8 cellular contexts compared by ENCODE assay signal in the genomic region with DNA sequence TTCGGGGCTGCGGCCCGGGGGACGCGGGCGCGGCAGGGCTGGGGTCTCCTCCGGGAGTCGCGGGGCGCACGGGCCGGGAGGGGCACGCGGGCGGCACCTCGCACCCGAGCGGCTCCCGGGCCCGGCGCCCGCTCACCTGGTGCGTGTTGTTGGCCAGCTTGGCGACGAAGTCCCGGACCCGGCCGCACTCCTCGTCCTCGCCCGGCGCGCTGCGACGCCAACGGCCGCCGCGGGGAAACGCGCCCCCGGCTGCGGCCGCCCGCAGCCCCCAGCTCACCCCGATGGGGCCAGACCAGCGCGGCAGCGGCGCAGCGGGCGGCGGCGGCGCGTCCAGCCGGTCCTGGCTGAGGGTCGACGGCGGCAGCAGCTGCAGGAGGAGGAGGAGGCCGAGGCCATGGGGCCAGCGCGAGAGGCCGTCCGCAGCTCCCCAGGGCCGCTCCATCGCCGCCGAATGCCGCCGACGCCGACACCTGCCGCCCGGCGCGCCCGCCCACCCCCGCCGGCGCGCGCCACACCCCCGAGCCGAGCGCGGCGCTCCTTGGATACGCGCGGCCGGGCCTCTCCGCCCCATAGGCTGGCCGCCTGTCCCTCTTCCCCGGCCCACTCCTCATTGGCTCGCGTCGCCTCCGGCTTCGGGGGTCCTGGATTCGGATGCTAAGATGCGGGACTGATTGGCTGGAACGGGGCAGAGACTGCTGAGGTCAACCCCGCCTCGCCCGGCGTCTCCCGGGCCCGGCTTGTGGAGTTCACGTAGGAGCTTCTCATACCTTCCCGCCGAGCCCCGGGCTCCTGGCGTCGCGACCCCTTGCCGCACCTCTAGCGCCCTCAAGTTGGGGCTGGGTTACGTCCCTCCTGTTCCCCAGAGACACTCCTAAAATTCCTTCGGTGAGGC. TPM values are rescaled to one million over a fixed set of nuclear protein-coding genes. Genes with fewer than 3 reads are reported as not detected.
A peak's percentile ranks its signal among the peaks of the same experiment; 100 is the strongest.
DNase-seq lines count a peak whose midpoint lies in the region; ATAC-seq and TF ChIP-seq lines count a peak whose summit lies in the region.

Gene SORT1 (minus strand): TSS at position 468 of the 892 bp plus-strand sequence. CDS start 26 bp downstream, at position 442.

- H3K9me3 Mint-ChIP-seq in activated naive CD8-positive, alpha-beta T cell treated with anti-CD3 and anti-CD28 coated beads for 36 hours, result no peaks in the 10 kb centered on the region

- H3K27ac ChIP-seq in neutrophil (peak within 1 kb of the TSS; percentile 82), substantia nigra (ENCODE audit: low read depth, low read length, poor library complexity, severe bottlenecking) (peak within 1 kb of the TSS; percentile 97)

- peak within 1 kb of the TSS; percentile 84 for H3K4me3 Mint-ChIP-seq in activated naive CD8-positive, alpha-beta T cell treated with anti-CD3 and anti-CD28 coated beads for 36 hours

- H3K36me3 Mint-ChIP-seq in activated naive CD8-positive, alpha-beta T cell treated with anti-CD3 and anti-CD28 coated beads for 36 hours, result peaks cover 2% of the 10 kb centered on the region

- H3K9me3 ChIP-seq in neutrophil, result no peaks in the 10 kb centered on the region

- H3K36me3 ChIP-seq in H7 (replicated peaks; ENCODE audit: control insufficient read depth, insufficient read depth, low read length) (peaks cover 3% of the 10 kb centered on the region; the same call in 1 of the 2 replicates), neutrophil (peaks cover 19% of the 10 kb centered on the region)

- peak; percentile 99 for ATAC-seq in SK-N-SH treated with all-trans-retinoic acid at 6 μM for 48 hours

- peaks cover 15% of the 10 kb centered on the region for H3K4me1 Mint-ChIP-seq in activated naive CD8-positive, alpha-beta T cell treated with anti-CD3 and anti-CD28 coated beads for 36 hours

- no peak for TF ChIP-seq POLR2A in NB4 (IDR thresholded peaks at IDR 0.05; ENCODE audit: extremely low read depth, insufficient read length)

- H3K4me3 ChIP-seq in H7 (ENCODE audit: insufficient read depth, low read depth, low read length), result peak within 1 kb of the TSS; percentile 52
- no peak within 1 kb of the TSS for H3K4me3 ChIP-seq in NB4 (ENCODE audit: low read depth, low read length)
- peak within 1 kb of the TSS; percentile 75 for H3K4me3 ChIP-seq in neutrophil (ENCODE audit: low read depth in 1 of 2, low read length in 1 of 2)

- peaks cover 5% of the 10 kb centered on the region; the same call in 1 of the 2 replicates for H3K27me3 ChIP-seq in H7 (ENCODE audit: control insufficient read depth, insufficient read depth, low read length)
- no peaks in the 10 kb centered on the region for H3K27me3 ChIP-seq in neutrophil

- H3K4me1 ChIP-seq in neutrophil (ENCODE audit: control insufficient read depth in 1 of 2, insufficient read depth in 1 of 2, low read depth in 1 of 2, low read length in 1 of 2), result peaks cover 52 to 54% of the 10 kb centered on the region in 2 experiments

- H3K27ac Mint-ChIP-seq in activated naive CD8-positive, alpha-beta T cell treated with anti-CD3 and anti-CD28 coated beads for 36 hours, result no peak within 1 kb of the TSS

- DNase-seq in DMS53 treated with DMSO at 0.1 percent for 48 hours (lab: John Stamatoyannopoulos, UW; ENCODE audit: unreplicated experiment), result peak; percentile 64
- peak; percentile 96 for DNase-seq in H7
- DNase-seq in NB4 (ENCODE audit: low read depth), result peak; percentile 45
- peak; percentile 85 for DNase-seq in activated naive CD8-positive, alpha-beta T cell treated with anti-CD3 and anti-CD28 coated beads for 36 hours
- no peak for DNase-seq in glomerular endothelial cell (ENCODE audit: extremely low read depth, low read depth, low spot score)
- peak; percentile 77 to 98 (median 93) for DNase-seq in substantia nigra (lab: John Stamatoyannopoulos, UW)

- TF ChIP-seq CTCF in NB4 (IDR thresholded peaks at IDR 0.05; ENCODE audit: low read depth, low read length), result no peak
- TF ChIP-seq CTCF in neutrophil (IDR thresholded peaks at IDR 0.05), result no peak

- H3K27me3 Mint-ChIP-seq in activated naive CD8-positive, alpha-beta T cell treated with anti-CD3 and anti-CD28 coated beads for 36 hours, result peaks cover 37% of the 10 kb centered on the region

TF ChIP-seq in SK-N-SH treated with all-trans-retinoic acid at 6 μM for 48 hours, 23 proteins besides CTCF, POLR2A, EP300 and RAD21:
- peak; percentile 94 for TF ChIP-seq ZFP3 (CRISPR knock-in tag; IDR thresholded peaks at IDR 0.05)
- no peak for TF ChIP-seq ZFP30 (CRISPR knock-in tag; IDR thresholded peaks at IDR 0.05)

RNA-seq across cellular contexts. Expression of gene SORT1, which starts in this region (rescaled TPM):
- 12.4 and 15.9 TPM in 2 replicates for total RNA-seq in H7 (2014; rRNA removed; shearing (Covaris generic))
- 1 to 10 TPM; 5.6 to 6.6 TPM for total RNA-seq in activated naive CD8-positive, alpha-beta T cell treated with anti-CD3 and anti-CD28 coated beads for 36 hours
- total RNA-seq in glomerular endothelial cell, result 31.4 and 55.9 TPM in 2 replicates
